Comparison of ENCODE assay signal across 8 cellular contexts in the genomic region with DNA sequence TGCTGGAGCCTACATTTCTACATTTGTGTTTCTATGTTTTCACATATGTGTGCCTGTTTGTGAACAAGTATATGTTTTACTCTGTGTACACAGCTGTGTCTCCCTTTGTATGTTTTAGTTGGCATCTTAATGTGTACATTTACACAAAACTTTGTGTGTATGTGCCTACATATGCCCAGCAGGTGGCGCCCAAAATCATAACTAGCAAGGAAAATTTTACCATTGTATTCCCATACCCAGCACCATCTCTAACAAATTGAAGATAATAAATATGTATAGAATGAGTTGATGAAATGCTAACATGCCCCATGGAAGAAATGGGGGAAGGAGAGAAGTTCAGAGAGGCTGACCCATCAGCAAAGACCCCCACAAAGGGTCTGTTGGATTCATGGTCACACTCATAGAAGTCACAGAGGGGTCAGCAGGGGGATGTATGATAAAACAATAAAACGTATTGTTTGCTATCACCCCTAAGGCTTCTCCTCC. TPM values are rescaled to one million over a fixed set of nuclear protein-coding genes. Genes with fewer than 3 reads are reported as not detected.
DNase-seq lines count a peak whose midpoint lies in the region; ATAC-seq and TF ChIP-seq lines count a peak whose summit lies in the region.

No MANE protein-coding gene starts in this region.

- H3K4me3 ChIP-seq in upper lobe of right lung: no peak overlapping the region

- H3K4me3 Mint-ChIP-seq in osteocyte (ENCODE audit: unreplicated experiment): no peak overlapping the region

- H3K36me3 ChIP-seq in upper lobe of right lung: no peaks in the 10 kb centered on the region

- DNase-seq in EL: peak; percentile 71
- DNase-seq in LoVo (ENCODE audit: low spot score): peak; percentile 75
- DNase-seq in RPMI8226: peak; percentile 78
- peak; percentile 48 for DNase-seq in activated T-helper 1 cell treated with Interleukin-2 at 50 U/mL for 16 hours (ENCODE audit: low read depth)
- DNase-seq in fibroblast of the conjunctiva (ENCODE audit: low read depth): peak; percentile 75
- no peak for DNase-seq in osteocyte (ENCODE audit: extremely low spot score, unreplicated experiment)
- peak; percentile 80 for DNase-seq in upper lobe of right lung

- no peak overlapping the region for H3K27ac Mint-ChIP-seq in osteocyte (ENCODE audit: unreplicated experiment)

- no peaks in the 10 kb centered on the region for H3K36me3 Mint-ChIP-seq in osteocyte (ENCODE audit: unreplicated experiment)

- no peaks in the 10 kb centered on the region for H3K27me3 ChIP-seq in upper lobe of right lung

- H3K9me3 ChIP-seq in upper lobe of right lung: no peaks in the 10 kb centered on the region

- TF ChIP-seq CTCF in osteocyte (IDR thresholded peaks at IDR 0.05) (peak; percentile 88), upper lobe of right lung (IDR thresholded peaks at IDR 0.05) (peak; percentile 79)

- intact Hi-C loops in upper lobe of right lung (cut with DNase I): loop anchor here (10.0 kb wide), 1 partner anchor 239 kb away; no protein-coding TSS in a partner anchor

- no peaks in the 10 kb centered on the region for H3K9me3 Mint-ChIP-seq in osteocyte (ENCODE audit: unreplicated experiment)

- H3K27me3 Mint-ChIP-seq in osteocyte (ENCODE audit: unreplicated experiment): peaks cover 16% of the 10 kb centered on the region

- no peak overlapping the region for H3K27ac ChIP-seq in upper lobe of right lung

- H3K4me1 Mint-ChIP-seq in osteocyte (ENCODE audit: unreplicated experiment): peaks cover 11% of the 10 kb centered on the region

- peaks cover 30% of the 10 kb centered on the region for H3K4me1 ChIP-seq in upper lobe of right lung

- ATAC-seq in upper lobe of right lung (peak; percentile 57), HG03139 (IDR thresholded peaks at IDR 0.05; ENCODE audit: unreplicated experiment) (no peak)

RNA-seq across cellular contexts. Expression of gene PKDCC, which starts 48.1 kb away (rescaled TPM):
- 37.1 and 42.2 TPM in 2 replicates for total RNA-seq in osteocyte
- total RNA-seq in upper lobe of right lung: 65.5 TPM
